28 cellular contexts compared by ENCODE assay signal in genomic region chr6:103002282-103002681, GRCh38.
DNase-seq lines count a peak whose midpoint lies in the region; ATAC-seq and TF ChIP-seq lines count a peak whose summit lies in the region.
"Had no signal": no experiment of that assay in that cellular context is flagged by ENCODE, and none has a peak within 500 bp of the region (broad histone marks: within the 10 kb centered on the region; RNA-seq: fewer than 3 reads in every experiment).

No MANE protein-coding gene starts in this region.

- H3K79me2 ChIP-seq in PC-3 (ENCODE audit: low read length): no peaks in the 10 kb centered on the region

- peaks cover 15% of the 10 kb centered on the region for H3K4me1 Mint-ChIP-seq in WTC11

- H3K9me2 ChIP-seq in PC-3 (replicated peaks; ENCODE audit: low read length): no peaks in the 10 kb centered on the region

- peaks cover 24% of the 10 kb centered on the region for H3K9me3 Mint-ChIP-seq in WTC11

- H4K20me1 ChIP-seq in PC-3 (ENCODE audit: low read length): no peaks in the 10 kb centered on the region

- no TSS peak for BruUV-seq in PC-3 (replicated peaks; lab: Mats Ljungman, UMichigan)

- no peaks in the 10 kb centered on the region; the same call in 1 of the 2 replicates for H3K27me3 Mint-ChIP-seq in WTC11 (ENCODE audit: low read depth)
- H3K27me3 Mint-ChIP-seq: dendritic cell treated with granulocyte-macrophage colony-stimulating factor and Interleukin-4, amounts not matched to agents 40 ng/mL and 50 ng/mL, for 4 days; stimulated activated naive CD8-positive, alpha-beta T cell treated with anti-CD3 and anti-CD28 coated beads, Interleukin-15, Interleukin-2, amounts not matched to agents 100 ng/mL and 50 ng/mL, for 24 hours had no signal

- H3K9ac ChIP-seq in PC-3 (ENCODE audit: low read length): no peak overlapping the region

- ATAC-seq in HG02610 (IDR thresholded peaks at IDR 0.05; ENCODE audit: unreplicated experiment): peak; percentile 95
- ATAC-seq in PC-3: peak; percentile 21; the same call in 1 of the 2 replicates
- ATAC-seq in WTC11: no peak
- ATAC-seq: activated CD8-positive, alpha-beta T cell treated with anti-CD3 and anti-CD28 coated beads, Interleukin-2, amount 10 ng/mL, durations not matched to agents 7 days and 5 days; heart left ventricle; HepG2; left colon had no signal

- no peak overlapping the region for H2AFZ ChIP-seq in PC-3 (ENCODE audit: low read length)

- no peak overlapping the region for H3K27ac ChIP-seq in PC-3 (ENCODE audit: low read length)
- H3K27ac ChIP-seq: heart left ventricle, spleen, transverse colon had no signal

- no peaks in the 10 kb centered on the region for H3K36me3 ChIP-seq in PC-3 (ENCODE audit: low read depth, low read length)
- H3K36me3 ChIP-seq: heart left ventricle, spleen, transverse colon had no signal

- H3K4me1 ChIP-seq in PC-3 (ENCODE audit: insufficient read depth, low read length): peaks cover 12% of the 10 kb centered on the region; the same call in 1 of the 2 replicates
- H3K4me1 ChIP-seq: heart left ventricle, spleen, transverse colon had no signal

- no peak overlapping the region for H3K4me3 Mint-ChIP-seq in WTC11
- H3K4me3 Mint-ChIP-seq: activated CD8-positive, alpha-beta T cell treated with anti-CD3 and anti-CD28 coated beads, Interleukin-2, amount 10 ng/mL, durations not matched to agents 7 days and 5 days; dendritic cell treated with granulocyte-macrophage colony-stimulating factor and Interleukin-4, amounts not matched to agents 40 ng/mL and 50 ng/mL, for 4 days; H9; stimulated activated naive CD8-positive, alpha-beta T cell treated with anti-CD3 and anti-CD28 coated beads, Interleukin-15, Interleukin-2, amounts not matched to agents 100 ng/mL and 50 ng/mL, for 24 hours had no signal

- intact Hi-C loops in PC-3 (cut with micrococcal nuclease): loop anchor here (5.0 kb wide), 3 partner anchors 65 to 270 kb away; no protein-coding TSS in a partner anchor

- H3K4me2 ChIP-seq in PC-3 (ENCODE audit: low read length): no peak overlapping the region

- no peak for TF ChIP-seq CTCF in PC-3 (conservative IDR thresholded peaks at IDR 0.05; ENCODE audit: low read depth, low read length)
- TF ChIP-seq CTCF in WTC11 (IDR thresholded peaks at IDR 0.05): no peak

- H3K4me3 ChIP-seq in PC-3 (ENCODE audit: low read length): no peak overlapping the region
- H3K4me3 ChIP-seq: heart left ventricle, spleen, transverse colon had no signal

- H3K36me3 Mint-ChIP-seq in WTC11: peaks cover 15% of the 10 kb centered on the region

- H3K9me3 ChIP-seq in PC-3 (ENCODE audit: low read length): no peaks in the 10 kb centered on the region
- H3K9me3 ChIP-seq: transverse colon had no signal

- H3F3A ChIP-seq in PC-3 (ENCODE audit: low read length, unreplicated experiment): no peaks in the 10 kb centered on the region

- CTCF ChIA-PET in PC-3 (lab: Charles Lee) (interaction anchor here (0.6 kb wide), 1 partner anchor 509 kb away, joined by 3 read pairs; no protein-coding TSS in a partner anchor), WTC11 (lab: Charles Lee) (no interaction called here)

- POLR2A ChIA-PET in PC-3 (lab: Charles Lee; ENCODE audit: unreplicated experiment) (no interaction called here), WTC11 (lab: Charles Lee) (no interaction called here)

- H3K27me3 ChIP-seq in PC-3 (ENCODE audit: low read length): no peaks in the 10 kb centered on the region
- H3K27me3 ChIP-seq: spleen, transverse colon had no signal

- no peak overlapping the region for H3K27ac Mint-ChIP-seq in WTC11
- H3K27ac Mint-ChIP-seq: activated CD8-positive, alpha-beta T cell treated with anti-CD3 and anti-CD28 coated beads, Interleukin-2, amount 10 ng/mL, durations not matched to agents 7 days and 5 days; dendritic cell treated with granulocyte-macrophage colony-stimulating factor and Interleukin-4, amounts not matched to agents 40 ng/mL and 50 ng/mL, for 4 days; H9; stimulated activated naive CD8-positive, alpha-beta T cell treated with anti-CD3 and anti-CD28 coated beads, Interleukin-15, Interleukin-2, amounts not matched to agents 100 ng/mL and 50 ng/mL, for 24 hours had no signal

- peak; percentile 2 for DNase-seq in DMS53 (lab: John Stamatoyannopoulos, UW)
- DNase-seq in DMS53 treated with DMSO at 0.1 percent for 48 hours (lab: John Stamatoyannopoulos, UW; ENCODE audit: unreplicated experiment): no peak
- DNase-seq in PC-3: peak; percentile 2
- DNase-seq in kidney tubule cell (ENCODE audit: low spot score): peak; percentile 38
- no peak for DNase-seq in activated CD8-positive, alpha-beta memory T cell treated with anti-CD3 and anti-CD28 coated beads, Interleukin-2, amount 50 U/mL, for 48 hours
- no peak for DNase-seq in Ammon's horn (ENCODE audit: low spot score)
- DNase-seq in WTC11 (ENCODE audit: low spot score): no peak
- DNase-seq: 8988T; activated CD8-positive, alpha-beta T cell treated with anti-CD3 and anti-CD28 coated beads, Interleukin-2, amount 10 ng/mL, durations not matched to agents 7 days and 5 days; activated naive CD4-positive, alpha-beta T cell; activated T-cell treated with anti-CD3 and anti-CD28 coated beads, Interleukin-2, amount 50 U/mL, for 1 hour; AML-193; amniotic stem cell; H9; heart left ventricle; left colon; mesendoderm; NCI-H1417 treated with DMSO at 0.1 percent for 48 hours; NCI-H2107; NCI-H524 treated with DMSO at 0.1 percent for 48 hours; occipital lobe; spleen; T-helper 9 cell; transverse colon had no signal

TF ChIP-seq in WTC11, 78 proteins besides CTCF, POLR2A, EP300 and RAD21:
- TF ChIP-seq NR3C1 (CRISPR knock-in tag; conservative IDR thresholded peaks at IDR 0.05; ENCODE audit: low read depth) (no peak), ZNF416 (CRISPR knock-in tag; IDR thresholded peaks at IDR 0.05) (no peak), CREB1 (CRISPR knock-in tag; IDR thresholded peaks at IDR 0.05) (no peak), TEAD4 (CRISPR knock-in tag; IDR thresholded peaks at IDR 0.05) (no peak), E2F5 (CRISPR knock-in tag; IDR thresholded peaks at IDR 0.05) (no peak), GTF2I (CRISPR knock-in tag; conservative IDR thresholded peaks at IDR 0.05) (no peak), AFF4 (CRISPR knock-in tag; IDR thresholded peaks at IDR 0.05; ENCODE audit: borderline replicate concordance) (no peak), ZNF396 (CRISPR knock-in tag; IDR thresholded peaks at IDR 0.05; ENCODE audit: borderline replicate concordance) (no peak), ZMAT4 (CRISPR knock-in tag; IDR thresholded peaks at IDR 0.05) (no peak), HMGA2 (CRISPR knock-in tag; IDR thresholded peaks at IDR 0.05) (no peak)

Comparison
In these comparisons a context has a peak if more than half of its experiments do, and no peak if none do; other contexts are left out.
1. DNase-seq: peak in DMS53 (single experiment), PC-3 (single experiment) and kidney tubule cell (single experiment); none in DMS53 treated with DMSO at 0.1 percent for 48 hours (single experiment), activated CD8-positive, alpha-beta memory T cell treated with anti-CD3 and anti-CD28 coated beads, Interleukin-2, amount 50 U/mL, for 48 hours (single experiment), Ammon's horn (single experiment) and WTC11 (single experiment).